ENCODE assay signal across 1 cellular context in genomic region chr10:47169631-47170030, GRCh38.
TF ChIP-seq lines count a peak whose summit lies in the region.

No MANE protein-coding gene starts in this region.

TF ChIP-seq in IMR-90, 13 proteins besides CTCF, POLR2A, EP300 and RAD21 (continued from another document):
- TF ChIP-seq ELK1 (IDR thresholded peaks at IDR 0.05; ENCODE audit: borderline replicate concordance, low read depth, low read length) (no peak), USF2 (IDR thresholded peaks at IDR 0.05; ENCODE audit: low read depth, low read length) (no peak), FOS (IDR thresholded peaks at IDR 0.05; ENCODE audit: low read depth, low read length) (no peak), RFX5 (IDR thresholded peaks at IDR 0.05; ENCODE audit: low read depth, low read length) (no peak), CEBPB (IDR thresholded peaks at IDR 0.05; ENCODE audit: low read depth, low read length) (no peak)
